In genomic region chr7:6096581-6096980, GRCh38 we compare ENCODE assay signal across 13 cellular contexts. TPM values are rescaled to one million over a fixed set of nuclear protein-coding genes. Genes with fewer than 3 reads are reported as not detected.
A peak's percentile ranks its signal among the peaks of the same experiment; 100 is the strongest.
DNase-seq lines count a peak whose midpoint lies in the region; ATAC-seq, FAIRE-seq and TF ChIP-seq lines count a peak whose summit lies in the region.
"Had no signal": no experiment of that assay in that cellular context is flagged by ENCODE, and none has a peak within 500 bp of the region (broad histone marks: within the 10 kb centered on the region; RNA-seq: fewer than 3 reads in every experiment).

No MANE protein-coding gene starts in this region.

- no peak overlapping the region for H3K27ac Mint-ChIP-seq in stimulated activated effector memory CD8-positive, alpha-beta T cell treated with anti-CD3 and anti-CD28 coated beads, Interleukin-12 subunit alpha, Interleukin-12 subunit beta, amount 100 ng/mL, for 72 hours
- H3K27ac Mint-ChIP-seq: CD4-positive, alpha-beta memory T cell; GM23338 had no signal

- FAIRE-seq in D721Med (lab: Jason Lieb, UNC): peak; percentile 91
- FAIRE-seq in GM12891 (lab: Jason Lieb, UNC): no peak
- FAIRE-seq: A204.1 had no signal

- H3K9me3 Mint-ChIP-seq in stimulated activated effector memory CD8-positive, alpha-beta T cell treated with anti-CD3 and anti-CD28 coated beads, Interleukin-12 subunit alpha, Interleukin-12 subunit beta, amount 100 ng/mL, for 72 hours: no peaks in the 10 kb centered on the region
- H3K9me3 Mint-ChIP-seq: CD4-positive, alpha-beta memory T cell; GM23338 had no signal

- no peaks in the 10 kb centered on the region for H3K4me1 Mint-ChIP-seq in stimulated activated effector memory CD8-positive, alpha-beta T cell treated with anti-CD3 and anti-CD28 coated beads, Interleukin-12 subunit alpha, Interleukin-12 subunit beta, amount 100 ng/mL, for 72 hours
- H3K4me1 Mint-ChIP-seq: CD4-positive, alpha-beta memory T cell; GM23338; IgD-negative memory B cell had no signal

- no peak overlapping the region for H3K4me3 Mint-ChIP-seq in stimulated activated effector memory CD8-positive, alpha-beta T cell treated with anti-CD3 and anti-CD28 coated beads, Interleukin-12 subunit alpha, Interleukin-12 subunit beta, amount 100 ng/mL, for 72 hours
- H3K4me3 Mint-ChIP-seq: CD4-positive, alpha-beta memory T cell; GM23338; IgD-negative memory B cell had no signal

- TF ChIP-seq POLR2A in GM12891 (IDR thresholded peaks at IDR 0.05; ENCODE audit: low read depth, low read length): no peak

- H3K36me3 Mint-ChIP-seq in stimulated activated effector memory CD8-positive, alpha-beta T cell treated with anti-CD3 and anti-CD28 coated beads, Interleukin-12 subunit alpha, Interleukin-12 subunit beta, amount 100 ng/mL, for 72 hours: no peaks in the 10 kb centered on the region
- H3K36me3 Mint-ChIP-seq: CD4-positive, alpha-beta memory T cell; IgD-negative memory B cell had no signal

- DNase-seq in Ammon's horn (ENCODE audit: low spot score) (peak; percentile 13), D721Med (ENCODE audit: insufficient read length, low spot score) (peak; percentile 74), NCI-H82 (lab: John Stamatoyannopoulos, UW) (peak; percentile 96), HUDEP-2 (lab: John Stamatoyannopoulos, UW; ENCODE audit: unreplicated experiment in 76 of 76) (no peak), GM12891 (ENCODE audit: insufficient read length, low spot score) (no peak)
- no peak for DNase-seq in stimulated activated effector memory CD8-positive, alpha-beta T cell treated with anti-CD3 and anti-CD28 coated beads, Interleukin-12 subunit alpha, Interleukin-12 subunit beta, amount 100 ng/mL, for 72 hours (ENCODE audit: low spot score in 2 of 2)
- DNase-seq: BE2C; CD4-positive, alpha-beta memory T cell; H7 had no signal

- ATAC-seq in stimulated activated effector memory CD8-positive, alpha-beta T cell treated with anti-CD3 and anti-CD28 coated beads, Interleukin-12 subunit alpha, Interleukin-12 subunit beta, amount 100 ng/mL, for 72 hours: peak; percentile 24
- no peak for ATAC-seq in GM18909 (IDR thresholded peaks at IDR 0.05; ENCODE audit: poor library complexity, unreplicated experiment)
- ATAC-seq: GM23338 had no signal

- TF ChIP-seq CTCF in D721Med (IDR thresholded peaks at IDR 0.05; ENCODE audit: insufficient read depth, missing control alignments): no peak

TF ChIP-seq in GM12891, 5 proteins besides CTCF, POLR2A, EP300 and RAD21:
- no peak for TF ChIP-seq POLR2AphosphoS5 (IDR thresholded peaks at IDR 0.05; ENCODE audit: low read depth, low read length)
- TF ChIP-seq SPI1 (IDR thresholded peaks at IDR 0.05; ENCODE audit: low read depth, low read length): no peak
- TF ChIP-seq PAX5 (IDR thresholded peaks at IDR 0.05; ENCODE audit: insufficient read depth, low read length, severe bottlenecking): no peak
- TF ChIP-seq POU2F2 (IDR thresholded peaks at IDR 0.05; ENCODE audit: low read depth, low read length): no peak
- TF ChIP-seq TAF1 (IDR thresholded peaks at IDR 0.05; ENCODE audit: low read depth, low read length): no peak

RNA-seq across cellular contexts. Expression of gene USP42, which starts 8.2 kb away (rescaled TPM):
- 2.7 TPM for polyA plus RNA-seq in GM12891 (2012; ENCODE audit: low read depth, missing spikeins)

RNA-seq across cellular contexts. Expression of gene EIF2AK1, which starts 37.6 kb away (rescaled TPM):
- 42.4 TPM for polyA plus RNA-seq in GM12891 (2012; ENCODE audit: low read depth, missing spikeins)

Comparison
In these comparisons a context has a peak if more than half of its experiments do, and no peak if none do; other contexts are left out.
1. DNase-seq: peak in Ammon's horn (single experiment), D721Med (single experiment) and NCI-H82 (single experiment); none in stimulated activated effector memory CD8-positive, alpha-beta T cell treated with anti-CD3 and anti-CD28 coated beads, Interleukin-12 subunit alpha, Interleukin-12 subunit beta, amount 100 ng/mL, for 72 hours (0 of 2), HUDEP-2 (0 of 76) and GM12891 (single experiment).